Comparison of ENCODE assay signal across 8 cellular contexts in genomic region chr12:31325877-31326631, GRCh38. TPM values are rescaled to one million over a fixed set of nuclear protein-coding genes. Genes with fewer than 3 reads are reported as not detected.
DNase-seq lines count a peak whose midpoint lies in the region; ATAC-seq and TF ChIP-seq lines count a peak whose summit lies in the region.

SINHCAF (minus strand) TSS chr12:31326150; CDS start chr12:31298204, 27,946 bp downstream.

- no peaks in the 10 kb centered on the region for H3K9me3 ChIP-seq in mammary epithelial cell (replicated peaks; ENCODE audit: insufficient read depth, low read length)
- H3K9me3 ChIP-seq in iPS-20b (ENCODE audit: insufficient read depth, low read depth, low read length), result no peaks in the 10 kb centered on the region

- intact Hi-C loops in mammary epithelial cell (cut with micrococcal nuclease), result loop anchor here (2.0 kb wide), 1 partner anchor 37 kb away; no protein-coding TSS in a partner anchor

- H3K4me2 ChIP-seq in mammary epithelial cell (ENCODE audit: insufficient read depth, low read depth, low read length), result peak within 1 kb of the TSS; percentile 86

- peak within 1 kb of the TSS; percentile 5; the same call in 1 of the 2 replicates for H3K27ac ChIP-seq in ACC112 (ENCODE audit: low read depth, low read length)
- peak within 1 kb of the TSS; percentile 99 for H3K27ac ChIP-seq in VCaP
- H3K27ac ChIP-seq in mammary epithelial cell (ENCODE audit: insufficient read depth, low read depth, low read length), result peak within 1 kb of the TSS; percentile 88
- H3K27ac ChIP-seq in iPS-20b (ENCODE audit: low read length), result peak within 1 kb of the TSS; percentile 93
- peak within 1 kb of the TSS; percentile 57 to 96 (median 89) for H3K27ac ChIP-seq in skin epidermis

- H3K27me3 ChIP-seq in ACC112 (ENCODE audit: insufficient read depth, low read length) (peaks cover 8% of the 10 kb centered on the region), mammary epithelial cell (ENCODE audit: insufficient read depth, low read length) (no peaks in the 10 kb centered on the region), iPS-20b (ENCODE audit: insufficient read depth, low read length) (no peaks in the 10 kb centered on the region)

- in situ Hi-C loops in mammary epithelial cell (cut with MboI; ENCODE audit: low sequenced_read_pairs in 2 of 2), result no loop called here

- peak; percentile 60 for ATAC-seq in GM18870 (IDR thresholded peaks at IDR 0.05; ENCODE audit: unreplicated experiment)
- ATAC-seq in HG03135 (IDR thresholded peaks at IDR 0.05; ENCODE audit: unreplicated experiment), result peak; percentile 45

- 1% methylated on average over 35 of the region's 55 CpGs for WGBS in mammary epithelial cell (ENCODE audit: low coverage, missing lambda C conversion rate)

- H3K9ac ChIP-seq in mammary epithelial cell (ENCODE audit: insufficient read depth, low read length) (peak within 1 kb of the TSS; percentile 96), iPS-20b (ENCODE audit: low read depth, low read length) (peak within 1 kb of the TSS; percentile 98)

- dilution Hi-C loops in mammary epithelial cell (cut with HindIII; ENCODE audit: low sequenced_read_pairs), result no loop called here

- H3K4me1 ChIP-seq in ACC112 (ENCODE audit: control insufficient read depth, insufficient read depth, low read length, unreplicated experiment) (peaks cover 11% of the 10 kb centered on the region), mammary epithelial cell (ENCODE audit: insufficient read depth, low read length) (peaks cover 12% of the 10 kb centered on the region), iPS-20b (ENCODE audit: insufficient read depth, low read length) (peaks cover 21% of the 10 kb centered on the region)

- CTCF ChIA-PET in mammary epithelial cell (lab: Charles Lee; ENCODE audit: low non-redundant PET), result interaction anchor here (0.5 kb wide), 1 partner anchor 533 kb away, joined by 3 read pairs; no protein-coding TSS in a partner anchor

- H2AFZ ChIP-seq in ACC112 (ENCODE audit: low read length, unreplicated experiment) (peak within 1 kb of the TSS; percentile 93), mammary epithelial cell (ENCODE audit: low read depth, low read length) (peak within 1 kb of the TSS; percentile 85)

- H3K36me3 ChIP-seq in ACC112 (ENCODE audit: insufficient read depth, low read length) (no peaks in the 10 kb centered on the region), mammary epithelial cell (ENCODE audit: insufficient read depth, low read length) (no peaks in the 10 kb centered on the region), iPS-20b (ENCODE audit: insufficient read depth, low read depth, low read length) (peaks cover 5% of the 10 kb centered on the region)

- TF ChIP-seq CTCF in VCaP (conservative IDR thresholded peaks at IDR 0.05), result no peak
- no peak for TF ChIP-seq CTCF in mammary epithelial cell (conservative IDR thresholded peaks at IDR 0.05 in 1 of 2, IDR thresholded peaks at IDR 0.05 in 1 of 2; ENCODE audit: extremely low read depth in 1 of 2, insufficient read depth in 1 of 2, low read depth in 1 of 2, low read length in 2 of 2)

- peak within 1 kb of the TSS; percentile 83 for H3K4me3 ChIP-seq in ACC112 (ENCODE audit: low read depth, low read length)
- H3K4me3 ChIP-seq in mammary epithelial cell (replicated peaks in 1 of 3; ENCODE audit: insufficient read depth in 1 of 3, low read depth in 2 of 3, low read length in 3 of 3), result peak within 1 kb of the TSS; percentile 87
- peak within 1 kb of the TSS; percentile 99 for H3K4me3 ChIP-seq in iPS-20b (ENCODE audit: low read length)
- H3K4me3 ChIP-seq in skin epidermis, result peak within 1 kb of the TSS; percentile 62 to 84 (median 78)

- H4K20me1 ChIP-seq in mammary epithelial cell (ENCODE audit: insufficient read depth, low read length), result peaks cover 3% of the 10 kb centered on the region

- BruUV-seq in mammary epithelial cell (replicated peaks; lab: Mats Ljungman, UMichigan), result no TSS peak

- H3K79me2 ChIP-seq in ACC112 (ENCODE audit: control insufficient read depth, insufficient read depth, low read length, unreplicated experiment), result peaks cover 43% of the 10 kb centered on the region
- peaks cover 49% of the 10 kb centered on the region for H3K79me2 ChIP-seq in mammary epithelial cell (ENCODE audit: insufficient read depth, low read length)

- DNase-seq in NCI-H2196 treated with DMSO at 0.1 percent for 48 hours (lab: John Stamatoyannopoulos, UW; ENCODE audit: unreplicated experiment) (peak; percentile 98), mammary epithelial cell (peak; percentile 98)

RNA-seq across cellular contexts. Expression of gene SINHCAF, which starts in this region (rescaled TPM):
- 10 to 100 TPM; 63.5 to 78.2 TPM for total RNA-seq in mammary epithelial cell
- 29.7 TPM for polyA plus RNA-seq in mammary epithelial cell
- 40.3 TPM for polyA minus RNA-seq in mammary epithelial cell

Comparison
In these comparisons a context has a peak if more than half of its experiments do, and no peak if none do; other contexts are left out.
1. Peak in every context shown above with its lines: DNase-seq, ATAC-seq, H3K4me3 ChIP-seq and H3K27ac ChIP-seq.
2. H3K27ac ChIP-seq: peak in every context shown above with its lines; median percentile 99 in VCaP; 93 in iPS-20b; 89 in skin epidermis; 88 in mammary epithelial cell; 5 in ACC112.